1 cellular context compared by ENCODE assay signal in the genomic region with DNA sequence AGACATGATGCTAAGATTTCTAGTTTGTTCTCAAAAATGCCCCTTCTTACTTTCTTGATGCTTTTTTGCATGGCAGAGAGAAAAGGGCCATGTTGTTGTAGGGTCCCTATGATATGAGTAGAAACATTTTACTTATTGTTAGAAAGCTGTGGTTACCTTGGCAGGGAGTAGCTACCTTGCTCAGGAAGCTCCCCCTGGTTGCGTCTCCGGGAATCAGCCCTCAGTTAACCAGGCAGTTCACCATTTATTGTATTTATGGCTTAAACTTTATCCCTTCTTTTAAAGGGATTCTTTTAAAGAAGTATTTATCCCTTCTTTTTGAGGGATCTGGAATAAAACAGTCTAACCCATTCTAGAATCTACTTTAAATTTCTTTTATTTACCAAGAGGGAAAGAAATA.
TF ChIP-seq lines count a peak whose summit lies in the region.

No MANE protein-coding gene starts in this region.

TF ChIP-seq in H1, 55 proteins besides CTCF, POLR2A, EP300 and RAD21:
- TF ChIP-seq POU5F1 (IDR thresholded peaks at IDR 0.05; ENCODE audit: low read depth, low read length) (no peak), TBP (IDR thresholded peaks at IDR 0.05; ENCODE audit: low read depth, low read length) (no peak), FOSL1 (IDR thresholded peaks at IDR 0.05; ENCODE audit: insufficient read depth, low read depth, low read length) (no peak), MAFK (IDR thresholded peaks at IDR 0.05; ENCODE audit: low read depth, low read length) (no peak), POLR2AphosphoS5 (IDR thresholded peaks at IDR 0.05; ENCODE audit: low read depth, low read length) (no peak), EGR1 (IDR thresholded peaks at IDR 0.05; ENCODE audit: borderline replicate concordance, low read depth, low read length) (no peak), RBBP5 (IDR thresholded peaks at IDR 0.05; ENCODE audit: borderline replicate concordance, low read depth, low read length) (no peak), PHF8 (conservative IDR thresholded peaks at IDR 0.05; ENCODE audit: low read depth, low read length) (no peak), HDAC6 (IDR thresholded peaks at IDR 0.05; ENCODE audit: low read depth, low read length) (no peak), CBX5 (IDR thresholded peaks at IDR 0.05; ENCODE audit: low read depth, low read length) (no peak), TAF1 (IDR thresholded peaks at IDR 0.05; ENCODE audit: low read depth, low read length) (no peak), SP1 (IDR thresholded peaks at IDR 0.05; ENCODE audit: low read depth, low read length) (no peak), EZH2 (IDR thresholded peaks at IDR 0.05; ENCODE audit: low read depth, low read length, severe bottlenecking) (no peak), ASH2L (IDR thresholded peaks at IDR 0.05; ENCODE audit: low read length) (no peak), CEBPB (IDR thresholded peaks at IDR 0.05; ENCODE audit: low read depth, low read length) (no peak), BCL11A (IDR thresholded peaks at IDR 0.05; ENCODE audit: low read depth in 2 of 2, low read length in 2 of 2) (no peak), JUND (IDR thresholded peaks at IDR 0.05; ENCODE audit: low read length) (no peak), RNF2 (IDR thresholded peaks at IDR 0.05; ENCODE audit: borderline replicate concordance, low read depth, low read length, missing control alignments, poor library complexity, severe bottlenecking) (no peak), BRCA1 (IDR thresholded peaks at IDR 0.05; ENCODE audit: low read depth, low read length) (no peak)
- TF ChIP-seq, protein P1, sequence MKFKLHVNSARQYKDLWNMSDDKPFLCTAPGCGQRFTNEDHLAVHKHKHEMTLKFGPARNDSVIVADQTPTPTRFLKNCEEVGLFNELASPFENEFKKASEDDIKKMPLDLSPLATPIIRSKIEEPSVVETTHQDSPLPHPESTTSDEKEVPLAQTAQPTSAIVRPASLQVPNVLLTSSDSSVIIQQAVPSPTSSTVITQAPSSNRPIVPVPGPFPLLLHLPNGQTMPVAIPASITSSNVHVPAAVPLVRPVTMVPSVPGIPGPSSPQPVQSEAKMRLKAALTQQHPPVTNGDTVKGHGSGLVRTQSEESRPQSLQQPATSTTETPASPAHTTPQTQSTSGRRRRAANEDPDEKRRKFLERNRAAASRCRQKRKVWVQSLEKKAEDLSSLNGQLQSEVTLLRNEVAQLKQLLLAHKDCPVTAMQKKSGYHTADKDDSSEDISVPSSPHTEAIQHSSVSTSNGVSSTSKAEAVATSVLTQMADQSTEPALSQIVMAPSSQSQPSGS (IDR thresholded peaks at IDR 0.05; ENCODE audit: low read length) = no peak
